In genomic region chr22:17972385-17973181, GRCh38 we compare ENCODE assay signal across 10 cellular contexts. TPM values are rescaled to one million over a fixed set of nuclear protein-coding genes. Genes with fewer than 3 reads are reported as not detected.
A peak's percentile ranks its signal among the peaks of the same experiment; 100 is the strongest.
DNase-seq lines count a peak whose midpoint lies in the region; ATAC-seq and TF ChIP-seq lines count a peak whose summit lies in the region.
"Had no signal": no experiment of that assay in that cellular context is flagged by ENCODE, and none has a peak within 500 bp of the region (broad histone marks: within the 10 kb centered on the region; RNA-seq: fewer than 3 reads in every experiment).

No MANE protein-coding gene starts in this region.

- intact Hi-C loops in breast epithelium (cut with DNase I; ENCODE audit: low total_unique reads), result no loop called here
- intact Hi-C loops in activated T-helper 1 cell treated with anti-CD3 and anti-CD28 coated beads, Interleukin-12 subunit alpha, Interleukin-12 subunit beta, Interleukin-2, Interleukin-4 antibody, amounts not matched to agents 30 ng/mL and 10 ng/mL and 1 ng/mL, durations not matched to agents 14 hours and 24 hours and 36 hours (cut with micrococcal nuclease), result no loop called here

- ATAC-seq in thoracic aorta (ENCODE audit: insufficient number of reproducible peaks, low FRiP score, low read depth) (no peak), GM21723 (IDR thresholded peaks at IDR 0.05; ENCODE audit: unreplicated experiment) (no peak)
- ATAC-seq: T-cell had no signal

- in situ Hi-C loops in G401 (cut with HindIII; ENCODE audit: low sequenced_read_pairs), result no loop called here

- no peaks in the 10 kb centered on the region for H3K27me3 Mint-ChIP-seq in activated T-helper 1 cell treated with anti-CD3 and anti-CD28 coated beads, Interleukin-12 subunit alpha, Interleukin-12 subunit beta, Interleukin-2, Interleukin-4 antibody, amounts not matched to agents 30 ng/mL and 10 ng/mL and 1 ng/mL, durations not matched to agents 14 hours and 24 hours and 36 hours (ENCODE audit: insufficient read depth)
- H3K27me3 Mint-ChIP-seq: T-cell had no signal

- no peaks in the 10 kb centered on the region for H3K9me3 ChIP-seq in breast epithelium
- H3K9me3 ChIP-seq in thoracic aorta, result no peaks in the 10 kb centered on the region

- no peak overlapping the region for H3K27ac Mint-ChIP-seq in activated T-helper 1 cell treated with anti-CD3 and anti-CD28 coated beads, Interleukin-12 subunit alpha, Interleukin-12 subunit beta, Interleukin-2, Interleukin-4 antibody, amounts not matched to agents 30 ng/mL and 10 ng/mL and 1 ng/mL, durations not matched to agents 14 hours and 24 hours and 36 hours
- H3K27ac Mint-ChIP-seq: T-cell had no signal

- DNase-seq in HT1080 (ENCODE audit: low read depth), result peak; percentile 85
- DNase-seq in breast epithelium (ENCODE audit: low spot score in 2 of 2), result peak in 1 of 2 donors; percentile 43
- peak; percentile 62 for DNase-seq in kidney glomerular epithelial cell (lab: John Stamatoyannopoulos, UW)
- DNase-seq in thoracic aorta (ENCODE audit: low spot score), result no peak
- DNase-seq in activated T-helper 1 cell treated with anti-CD3 and anti-CD28 coated beads, Interleukin-12 subunit alpha, Interleukin-12 subunit beta, Interleukin-2, Interleukin-4 antibody, amounts not matched to agents 30 ng/mL and 10 ng/mL and 1 ng/mL, durations not matched to agents 14 hours and 24 hours and 36 hours (ENCODE audit: low spot score), result no peak
- DNase-seq in CD1c-positive myeloid dendritic cell (ENCODE audit: extremely low spot score), result no peak
- DNase-seq in G401 (ENCODE audit: low spot score), result no peak
- DNase-seq: caudate nucleus, T-cell had no signal

- H3K9me3 Mint-ChIP-seq in activated T-helper 1 cell treated with anti-CD3 and anti-CD28 coated beads, Interleukin-12 subunit alpha, Interleukin-12 subunit beta, Interleukin-2, Interleukin-4 antibody, amounts not matched to agents 30 ng/mL and 10 ng/mL and 1 ng/mL, durations not matched to agents 14 hours and 24 hours and 36 hours, result no peaks in the 10 kb centered on the region
- H3K9me3 Mint-ChIP-seq: T-cell had no signal

- peaks cover 6 to 9% of the 10 kb centered on the region in 2 donors for H3K4me1 ChIP-seq in breast epithelium
- peaks cover 26 to 69% of the 10 kb centered on the region in 2 donors for H3K4me1 ChIP-seq in thoracic aorta (ENCODE audit: control insufficient read depth in 1 of 2, low read depth in 2 of 2)

- H3K27ac ChIP-seq in breast epithelium (peak overlapping the region; percentile 70 to 85), thoracic aorta (peak overlapping the region; percentile 31 to 47)

- H3K36me3 Mint-ChIP-seq in activated T-helper 1 cell treated with anti-CD3 and anti-CD28 coated beads, Interleukin-12 subunit alpha, Interleukin-12 subunit beta, Interleukin-2, Interleukin-4 antibody, amounts not matched to agents 30 ng/mL and 10 ng/mL and 1 ng/mL, durations not matched to agents 14 hours and 24 hours and 36 hours (ENCODE audit: low read depth), result no peaks in the 10 kb centered on the region

- no peak for TF ChIP-seq POLR2A in breast epithelium (IDR thresholded peaks at IDR 0.05)

- no peak overlapping the region for H3K4me3 Mint-ChIP-seq in activated T-helper 1 cell treated with anti-CD3 and anti-CD28 coated beads, Interleukin-12 subunit alpha, Interleukin-12 subunit beta, Interleukin-2, Interleukin-4 antibody, amounts not matched to agents 30 ng/mL and 10 ng/mL and 1 ng/mL, durations not matched to agents 14 hours and 24 hours and 36 hours
- H3K4me3 Mint-ChIP-seq: T-cell had no signal

- H3K27me3 ChIP-seq in breast epithelium, result no peaks in the 10 kb centered on the region
- H3K27me3 ChIP-seq in thoracic aorta (replicated peaks; ENCODE audit: insufficient read depth), result no peaks in the 10 kb centered on the region

- no peak overlapping the region for H3K4me3 ChIP-seq in breast epithelium
- H3K4me3 ChIP-seq in thoracic aorta, result no peak overlapping the region

- H3K4me1 Mint-ChIP-seq in activated T-helper 1 cell treated with anti-CD3 and anti-CD28 coated beads, Interleukin-12 subunit alpha, Interleukin-12 subunit beta, Interleukin-2, Interleukin-4 antibody, amounts not matched to agents 30 ng/mL and 10 ng/mL and 1 ng/mL, durations not matched to agents 14 hours and 24 hours and 36 hours (ENCODE audit: low read depth), result peaks cover 10% of the 10 kb centered on the region

- H3K36me3 ChIP-seq in breast epithelium (no peaks in the 10 kb centered on the region), thoracic aorta (no peaks in the 10 kb centered on the region)

- TF ChIP-seq CTCF in breast epithelium (IDR thresholded peaks at IDR 0.05) (no peak), thoracic aorta (IDR thresholded peaks at IDR 0.05) (no peak)

RNA-seq across cellular contexts. Expression of gene MICAL3, which starts 51.8 kb away (rescaled TPM):
- total RNA-seq in HT1080 (2014; rRNA removed; shearing (Covaris generic)), result 15.3 and 29.2 TPM in 2 replicates
- polyA plus RNA-seq in HT1080 (2015; cell fraction: cytosol; rRNA removed), result 12.5 and 18.1 TPM in 2 replicates
- 72.7 and 93.2 TPM in 2 replicates for polyA plus RNA-seq in HT1080 (2015; cell fraction: nucleus; rRNA removed)
- total RNA-seq in breast epithelium, result 10 to 100 TPM; 19.5 to 42.3 (median 34.8) TPM
- 10 to 100 TPM; 45.2 to 78.0 TPM for total RNA-seq in thoracic aorta
- total RNA-seq in activated T-helper 1 cell treated with anti-CD3 and anti-CD28 coated beads, Interleukin-12 subunit alpha, Interleukin-12 subunit beta, Interleukin-2, Interleukin-4 antibody, amounts not matched to agents 30 ng/mL and 10 ng/mL and 1 ng/mL, durations not matched to agents 14 hours and 24 hours and 36 hours, result 47.8 and 50.6 TPM in 2 replicates
- 3.4 and 5.3 TPM in 2 replicates for total RNA-seq in G401 (2014; rRNA removed; shearing (Covaris generic))

Comparison
In these comparisons a context has a peak if more than half of its experiments do, and no peak if none do; other contexts are left out.
1. DNase-seq: peak in HT1080 (single experiment) and kidney glomerular epithelial cell (single experiment); none in thoracic aorta (single experiment), activated T-helper 1 cell treated with anti-CD3 and anti-CD28 coated beads, Interleukin-12 subunit alpha, Interleukin-12 subunit beta, Interleukin-2, Interleukin-4 antibody, amounts not matched to agents 30 ng/mL and 10 ng/mL and 1 ng/mL, durations not matched to agents 14 hours and 24 hours and 36 hours (single experiment), CD1c-positive myeloid dendritic cell (single experiment) and G401 (single experiment).